Comparison of ENCODE assay signal across 18 cellular contexts in genomic region chr6:25169551-25170335, GRCh38.
DNase-seq lines count a peak whose midpoint lies in the region; ATAC-seq and TF ChIP-seq lines count a peak whose summit lies in the region.
"Had no signal": no experiment of that assay in that cellular context is flagged by ENCODE, and none has a peak within 500 bp of the region (broad histone marks: within the 10 kb centered on the region; RNA-seq: fewer than 3 reads in every experiment).

No MANE protein-coding gene starts in this region.

- peaks cover under 1 to 17% of the 10 kb centered on the region in 2 donors for H3K36me3 Mint-ChIP-seq in activated naive CD4-positive, alpha-beta T cell treated with anti-CD3 and anti-CD28 coated beads, Interleukin-2, amount 50 U/mL, for 72 hours

- H3K9me3 ChIP-seq in adrenal gland (replicated peaks in 1 of 3) (no peaks in the 10 kb centered on the region), thoracic aorta (no peaks in the 10 kb centered on the region)
- H3K9me3 ChIP-seq: Caco-2, neutrophil had no signal

- DNase-seq in activated naive CD4-positive, alpha-beta T cell treated with anti-CD3 and anti-CD28 coated beads, Interleukin-2, amount 50 U/mL, for 72 hours (ENCODE audit: low spot score in 2 of 2), result no peak
- no peak for DNase-seq in activated naive CD4-positive, alpha-beta T cell treated with Interleukin-2 at 50 U/mL for 16 hours
- DNase-seq in adrenal gland (peak in 1 of 7 donors; percentile 48), iris pigment epithelial cell (ENCODE audit: low read depth) (peak; percentile 61), thoracic aorta (ENCODE audit: low spot score) (no peak), NCI-H2227 (lab: John Stamatoyannopoulos, UW; ENCODE audit: unreplicated experiment) (no peak), UCSD-AML1 (lab: John Stamatoyannopoulos, UW; ENCODE audit: unreplicated experiment) (no peak), cerebellar cortex (ENCODE audit: low spot score) (no peak)
- DNase-seq: activated naive CD4-positive, alpha-beta T cell; Caco-2; H7; NCI-H2081 treated with DMSO at 0.1 percent for 48 hours; NCI-H69; PC-9 had no signal

- peak overlapping the region; percentile 7 to 19 for H3K27ac Mint-ChIP-seq in activated naive CD4-positive, alpha-beta T cell treated with anti-CD3 and anti-CD28 coated beads, Interleukin-2, amount 50 U/mL, for 72 hours

- intact Hi-C loops in adrenal gland (cut with DNase I), result no loop called here

- H3K27me3 ChIP-seq in adrenal gland (no peaks in the 10 kb centered on the region), thoracic aorta (replicated peaks; ENCODE audit: insufficient read depth) (no peaks in the 10 kb centered on the region)
- H3K27me3 ChIP-seq: neutrophil had no signal

- peak overlapping the region; percentile 32 to 93 (median 74) for H3K27ac ChIP-seq in adrenal gland
- H3K27ac ChIP-seq in thoracic aorta, result peak overlapping the region; percentile 87 to 92
- H3K27ac ChIP-seq: neutrophil, PC-9, SK-N-MC, VCaP had no signal

- TF ChIP-seq CTCF in adrenal gland (IDR thresholded peaks at IDR 0.05), result no peak
- TF ChIP-seq CTCF in thoracic aorta (IDR thresholded peaks at IDR 0.05), result no peak

- ATAC-seq in activated naive CD4-positive, alpha-beta T cell treated with anti-CD3 and anti-CD28 coated beads, Interleukin-2, amount 50 U/mL, for 72 hours, result peak in 1 of 2 donors; percentile 45
- ATAC-seq in thoracic aorta (ENCODE audit: insufficient number of reproducible peaks, low FRiP score, low read depth), result peak; percentile 35

- 50 to 61% (median 57%) methylated on average over 7 of the region's 7 CpGs for WGBS in adrenal gland, 4 donors

- peaks cover 0 to 8% of the 10 kb centered on the region in 2 donors for H3K9me3 Mint-ChIP-seq in activated naive CD4-positive, alpha-beta T cell treated with anti-CD3 and anti-CD28 coated beads, Interleukin-2, amount 50 U/mL, for 72 hours
- H3K9me3 Mint-ChIP-seq: central memory CD8-positive, alpha-beta T cell had no signal

- H3K36me3 ChIP-seq in adrenal gland (replicated peaks in 1 of 2) (no peaks in the 10 kb centered on the region), thoracic aorta (no peaks in the 10 kb centered on the region)
- H3K36me3 ChIP-seq: neutrophil had no signal

- peaks cover 22 to 36% of the 10 kb centered on the region in 2 donors for H3K4me1 ChIP-seq in adrenal gland (replicated peaks in 1 of 2)
- peaks cover 25 to 60% of the 10 kb centered on the region in 2 donors for H3K4me1 ChIP-seq in thoracic aorta (ENCODE audit: control insufficient read depth in 1 of 2, low read depth in 2 of 2)

- H3K4me3 ChIP-seq in adrenal gland (no peak overlapping the region), thoracic aorta (no peak overlapping the region)
- H3K4me3 ChIP-seq: PC-9, SK-N-MC had no signal

- no peak for TF ChIP-seq POLR2A in adrenal gland (IDR thresholded peaks at IDR 0.05)
